In the genomic region with DNA sequence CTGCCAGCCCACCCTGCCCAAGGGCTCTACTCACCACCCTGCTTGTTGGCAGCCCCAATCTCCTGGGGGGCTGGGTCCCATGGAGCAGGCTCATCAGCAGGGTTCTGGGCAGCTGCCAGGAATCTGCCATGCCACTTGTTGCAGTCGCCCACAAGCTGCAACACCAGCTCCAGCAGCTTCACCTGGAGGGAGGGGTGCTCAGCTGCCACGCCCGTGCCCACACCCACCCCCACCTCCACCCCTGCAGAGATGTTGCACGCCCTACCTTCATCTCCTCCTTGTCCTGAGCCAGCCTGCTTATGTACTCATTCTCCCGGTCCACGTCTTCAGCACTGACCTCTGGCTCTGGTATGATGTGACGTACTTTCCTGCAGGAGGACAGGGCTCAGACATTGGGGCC, we compare ENCODE assay signal across 22 cellular contexts.
"Had no signal": no experiment of that assay in that cellular context is flagged by ENCODE, and none has a peak within 500 bp of the region (broad histone marks: within the 10 kb centered on the region; RNA-seq: fewer than 3 reads in every experiment).

No MANE protein-coding gene starts in this region.

- H3K4me1 ChIP-seq: esophagus squamous epithelium, gastroesophageal sphincter, psoas muscle, right lobe of liver, spleen had no signal

- H3K9me3 ChIP-seq: neutrophil, right lobe of liver had no signal

- ATAC-seq: effector memory CD8-positive, alpha-beta T cell; gastroesophageal sphincter; left lobe of liver; naive thymus-derived CD4-positive, alpha-beta T cell; psoas muscle had no signal

- H3K4me3 Mint-ChIP-seq: dendritic cell treated with granulocyte-macrophage colony-stimulating factor and Interleukin-4, amounts not matched to agents 40 ng/mL and 50 ng/mL, for 4 days; effector memory CD8-positive, alpha-beta T cell; naive thymus-derived CD4-positive, alpha-beta T cell; nephron progenitor cell had no signal

- H3K36me3 ChIP-seq: esophagus squamous epithelium, gastroesophageal sphincter, neutrophil, right lobe of liver, spleen had no signal

- H3K27ac ChIP-seq: epithelial cell of prostate, esophagus squamous epithelium, gastroesophageal sphincter, neutrophil, psoas muscle, right lobe of liver, spleen had no signal

- H3K27ac Mint-ChIP-seq: dendritic cell treated with granulocyte-macrophage colony-stimulating factor and Interleukin-4, amounts not matched to agents 40 ng/mL and 50 ng/mL, for 4 days; naive thymus-derived CD4-positive, alpha-beta T cell; nephron progenitor cell had no signal

- H3K9me3 Mint-ChIP-seq: dendritic cell treated with granulocyte-macrophage colony-stimulating factor and Interleukin-4, amounts not matched to agents 40 ng/mL and 50 ng/mL, for 4 days; effector memory CD8-positive, alpha-beta T cell had no signal

- H3K4me3 ChIP-seq: esophagus squamous epithelium, gastroesophageal sphincter, psoas muscle, right lobe of liver, spleen had no signal

- H3K36me3 Mint-ChIP-seq: naive thymus-derived CD4-positive, alpha-beta T cell had no signal

- H3K27me3 Mint-ChIP-seq: dendritic cell treated with granulocyte-macrophage colony-stimulating factor and Interleukin-4, amounts not matched to agents 40 ng/mL and 50 ng/mL, for 4 days had no signal

- DNase-seq: effector memory CD8-positive, alpha-beta T cell; esophagus squamous epithelium; foreskin fibroblast; glutamatergic neuron; islet precursor cell; mammary epithelial cell; naive thymus-derived CD4-positive, alpha-beta T cell; nephron progenitor cell; psoas muscle; retina; right lobe of liver; spleen; stimulated activated CD4-positive, alpha-beta T cell treated with anti-CD3 and anti-CD28 coated beads, Interleukin-15, amount 100 ng/mL, for 24 hours; stimulated activated CD4-positive, alpha-beta T cell treated with anti-CD3 and anti-CD28 coated beads, Interleukin-1b, Interleukin-23, amount 100 ng/mL, for 48 hours; stimulated activated CD4-positive, alpha-beta T cell treated with anti-CD3 and anti-CD28 coated beads, Interleukin-4, amount 100 ng/mL, for 4 hours; stimulated activated naive CD4-positive, alpha-beta T cell treated with Interleukin-2 at 50 U/mL for 16 hours; trophoblast cell had no signal

- H3K27me3 ChIP-seq: esophagus squamous epithelium, gastroesophageal sphincter, neutrophil, right lobe of liver, spleen had no signal
